In the genomic region with DNA sequence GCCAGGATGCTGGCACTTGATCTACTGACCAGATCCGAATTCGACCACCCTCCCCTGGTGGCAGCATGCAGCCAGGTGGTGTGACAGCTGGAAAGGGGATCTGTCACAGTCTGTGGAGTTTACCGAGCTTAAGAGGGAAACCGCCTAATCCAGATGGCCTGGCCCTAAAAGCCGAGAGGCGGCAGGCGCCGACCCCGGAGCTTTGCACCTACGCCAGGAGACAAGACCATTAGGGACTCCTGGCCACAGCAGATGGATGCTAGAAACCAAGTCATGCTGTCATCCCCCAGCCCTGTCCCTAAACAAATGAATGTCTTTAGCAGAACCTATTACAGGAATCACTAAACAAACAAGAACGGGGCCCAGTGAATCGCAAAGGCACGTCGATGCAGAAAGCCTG, we compare ENCODE assay signal across 10 cellular contexts. TPM values are rescaled to one million over a fixed set of nuclear protein-coding genes. Genes with fewer than 3 reads are reported as not detected.
DNase-seq lines count a peak whose midpoint lies in the region; FAIRE-seq and TF ChIP-seq lines count a peak whose summit lies in the region.
"Had no signal": no experiment of that assay in that cellular context is flagged by ENCODE, and none has a peak within 500 bp of the region (broad histone marks: within the 10 kb centered on the region; RNA-seq: fewer than 3 reads in every experiment).

No MANE protein-coding gene starts in this region.

- peaks cover 4% of the 10 kb centered on the region; the same call in 1 of the 2 replicates for H3F3A ChIP-seq in MM.1S (ENCODE audit: insufficient read depth, low read length)

- H2AFZ ChIP-seq in MM.1S (ENCODE audit: low read length), result no peak overlapping the region
- H2AFZ ChIP-seq: GM23248 had no signal

- H3K36me3 ChIP-seq in endocrine pancreas (ENCODE audit: control insufficient read depth, insufficient read depth, low read length), result no peaks in the 10 kb centered on the region
- peaks cover 18 to 30% (median 23%) of the 10 kb centered on the region in 3 donors for H3K36me3 ChIP-seq in skeletal muscle tissue (ENCODE audit: control insufficient read depth in 3 of 3, insufficient read depth in 3 of 3, low read length in 3 of 3)
- no peaks in the 10 kb centered on the region for H3K36me3 ChIP-seq in MM.1S (replicated peaks; ENCODE audit: insufficient read depth, low read length)

- DNase-seq in GM12892 (ENCODE audit: insufficient read length), result no peak
- peak; percentile 94 to 98 for DNase-seq in NCI-H524 (lab: John Stamatoyannopoulos, UW)
- no peak for DNase-seq in erythroblast (lab: John Stamatoyannopoulos, UW)
- no peak for DNase-seq in MV-4-11 (lab: John Stamatoyannopoulos, UW)
- no peak for DNase-seq in NCI-H1436 treated with DMSO at 0.1 percent for 48 hours (lab: John Stamatoyannopoulos, UW)
- no peak for DNase-seq in MM.1S

- peak; percentile 21 for FAIRE-seq in GM12892 (lab: Jason Lieb, UNC)

- no peaks in the 10 kb centered on the region for H3K27me3 ChIP-seq in endocrine pancreas (ENCODE audit: control insufficient read depth, insufficient read depth, low read length)
- H3K27me3 ChIP-seq in skeletal muscle tissue (ENCODE audit: control insufficient read depth in 3 of 3, insufficient read depth in 3 of 3, low read length in 3 of 3), result no peaks in the 10 kb centered on the region
- H3K27me3 ChIP-seq in MM.1S (replicated peaks; ENCODE audit: insufficient read depth, low read length), result no peaks in the 10 kb centered on the region

- H3K4me3 ChIP-seq in endocrine pancreas (ENCODE audit: control insufficient read depth, insufficient read depth, low read length) (no peak overlapping the region), skeletal muscle tissue (ENCODE audit: low read length in 3 of 3) (peak overlapping the region in 2 of 3 donors; percentile 41 to 64), MM.1S (ENCODE audit: low read length) (no peak overlapping the region)
- H3K4me3 ChIP-seq: GM23248, lung had no signal

- H4K20me1 ChIP-seq in MM.1S (ENCODE audit: insufficient read depth, low read length), result no peaks in the 10 kb centered on the region

- H3K9me3 ChIP-seq in endocrine pancreas (ENCODE audit: control insufficient read depth, low read length), result no peaks in the 10 kb centered on the region
- H3K9me3 ChIP-seq in skeletal muscle tissue (ENCODE audit: control insufficient read depth in 3 of 3, low read length in 3 of 3), result no peaks in the 10 kb centered on the region
- no peaks in the 10 kb centered on the region for H3K9me3 ChIP-seq in MM.1S (replicated peaks; ENCODE audit: insufficient read depth, low read length)

- peak overlapping the region; percentile 67 for H3K9ac ChIP-seq in endocrine pancreas (ENCODE audit: control insufficient read depth, insufficient read depth, low read length)
- peak overlapping the region in 2 of 3 donors; percentile 69 to 84 for H3K9ac ChIP-seq in skeletal muscle tissue (ENCODE audit: low read depth in 1 of 3, low read length in 3 of 3)
- H3K9ac ChIP-seq in MM.1S (ENCODE audit: low read length), result no peak overlapping the region
- H3K9ac ChIP-seq: GM23248 had no signal

- no peaks in the 10 kb centered on the region for H3K4me1 ChIP-seq in endocrine pancreas (ENCODE audit: control insufficient read depth, insufficient read depth, low read length)
- H3K4me1 ChIP-seq in skeletal muscle tissue (ENCODE audit: control insufficient read depth in 3 of 3, insufficient read depth in 3 of 3, low read length in 3 of 3), result peaks cover 3 to 19% (median 12%) of the 10 kb centered on the region in 3 donors
- H3K4me1 ChIP-seq in MM.1S (ENCODE audit: low read length), result peaks cover 4% of the 10 kb centered on the region; the same call in 1 of the 2 replicates

- TF ChIP-seq CTCF in MM.1S (IDR thresholded peaks at IDR 0.05; ENCODE audit: low read length), result no peak

- H3K9me2 ChIP-seq in MM.1S (replicated peaks; ENCODE audit: insufficient read depth, low read length), result no peaks in the 10 kb centered on the region

- TF ChIP-seq POLR2A in GM12892 (IDR thresholded peaks at IDR 0.05; ENCODE audit: low read depth, low read length), result no peak
- TF ChIP-seq POLR2A in erythroblast (IDR thresholded peaks at IDR 0.05; ENCODE audit: low read length), result no peak

- H3K79me2 ChIP-seq in MM.1S (ENCODE audit: low read length), result no peaks in the 10 kb centered on the region

- H3K27ac ChIP-seq in skeletal muscle tissue (ENCODE audit: low read depth, low read length) (peak overlapping the region; percentile 87), MM.1S (ENCODE audit: low read length) (no peak overlapping the region)
- H3K27ac ChIP-seq: GM23248 had no signal

- no peak overlapping the region for H3K4me2 ChIP-seq in MM.1S (ENCODE audit: low read depth, low read length)

RNA-seq across cellular contexts. Expression of a gene that starts 27.7 kb away (rescaled TPM):
- polyA plus RNA-seq in GM12892 (2012; ENCODE audit: missing spikeins), result 39.1 TPM
- total RNA-seq in skeletal muscle tissue, result 28.7 TPM

RNA-seq across cellular contexts. Expression of a gene that starts 46.5 kb away (rescaled TPM):
- polyA plus RNA-seq in GM12892 (2012; ENCODE audit: missing spikeins), result 12.6 TPM
- total RNA-seq in skeletal muscle tissue, result 38.1 TPM

Comparison
In these comparisons a context has a peak if more than half of its experiments do, and no peak if none do; other contexts are left out.
1. DNase-seq: peak in NCI-H524 (2 of 2); none in GM12892 (single experiment), erythroblast (0 of 2), MV-4-11 (single experiment), NCI-H1436 treated with DMSO at 0.1 percent for 48 hours (single experiment) and MM.1S (single experiment).
2. H3K4me3 ChIP-seq: peak in skeletal muscle tissue (2 of 3); none in endocrine pancreas (single experiment) and MM.1S (single experiment).